ENCODE assay signal across 8 cellular contexts in genomic region chr1:84853743-84854721, GRCh38. TPM values are rescaled to one million over a fixed set of nuclear protein-coding genes. Genes with fewer than 3 reads are reported as not detected.
DNase-seq lines count a peak whose midpoint lies in the region; ATAC-seq, FAIRE-seq and TF ChIP-seq lines count a peak whose summit lies in the region.

No MANE protein-coding gene starts in this region.

- no peaks in the 10 kb centered on the region for H3K36me3 ChIP-seq in A673 (ENCODE audit: insufficient read depth, low read length, poor library complexity, severe bottlenecking)
- H3K36me3 ChIP-seq in bronchial epithelial cell (ENCODE audit: control insufficient read depth, insufficient read depth, low read length) = no peaks in the 10 kb centered on the region
- no peaks in the 10 kb centered on the region for H3K36me3 ChIP-seq in pancreas
- H3K36me3 ChIP-seq in vagina = no peaks in the 10 kb centered on the region

- H3K27me3 ChIP-seq in A673 (replicated peaks; ENCODE audit: insufficient read depth, low read depth, low read length, poor library complexity) = no peaks in the 10 kb centered on the region
- H3K27me3 ChIP-seq in bronchial epithelial cell (ENCODE audit: control insufficient read depth, insufficient read depth, low read length) = no peaks in the 10 kb centered on the region
- no peaks in the 10 kb centered on the region for H3K27me3 ChIP-seq in pancreas
- H3K27me3 ChIP-seq in vagina = no peaks in the 10 kb centered on the region

- 77 to 81% methylated on average over 2 of the region's 2 CpGs for WGBS in pancreas, 2 donors

- H3K9me3 ChIP-seq in A673 (ENCODE audit: low read depth, low read length, poor library complexity, severe bottlenecking) = no peaks in the 10 kb centered on the region
- no peaks in the 10 kb centered on the region for H3K9me3 ChIP-seq in pancreas
- H3K9me3 ChIP-seq in vagina = no peaks in the 10 kb centered on the region

- CTCF ChIA-PET in A673 (lab: Charles Lee) = no interaction called here

- H3K27ac ChIP-seq in A673 (ENCODE audit: low read depth, low read length, poor library complexity, severe bottlenecking) (no peak overlapping the region), pancreas (no peak overlapping the region), vagina (no peak overlapping the region)

- DNase-seq in A673 (ENCODE audit: low spot score) = peak; percentile 31
- peak; percentile 75 for DNase-seq in OCI-M1 (lab: John Stamatoyannopoulos, UW)
- peak; percentile 100 for DNase-seq in bronchial epithelial cell (ENCODE audit: low read depth)
- DNase-seq in pancreas = no peak
- DNase-seq in vagina (ENCODE audit: extremely low spot score in 2 of 2) = no peak
- DNase-seq in omental fat pad (ENCODE audit: low spot score) = no peak

- ATAC-seq in GM18519 (IDR thresholded peaks at IDR 0.05; ENCODE audit: low FRiP score, unreplicated experiment) (peak; percentile 97), HG02970 (IDR thresholded peaks at IDR 0.05; ENCODE audit: low FRiP score, unreplicated experiment) (peak; percentile 86), pancreas (peak in 3 of 4 donors; percentile 68 to 83 (median 74)), omental fat pad (ENCODE audit: low FRiP score) (no peak)

- FAIRE-seq in bronchial epithelial cell (lab: Jason Lieb, UNC) (peak; percentile 79), pancreas (lab: Jason Lieb, UNC) (no peak)

- POLR2A ChIA-PET in A673 (lab: Charles Lee; ENCODE audit: low non-redundant PET) = no interaction called here

- H3K4me3 ChIP-seq in A673 (ENCODE audit: low read depth, low read length, poor library complexity, severe bottlenecking) = no peak overlapping the region
- no peak overlapping the region for H3K4me3 ChIP-seq in bronchial epithelial cell (ENCODE audit: low read depth, low read length)
- H3K4me3 ChIP-seq in pancreas = no peak overlapping the region
- no peak overlapping the region for H3K4me3 ChIP-seq in vagina

- TF ChIP-seq CTCF in A673 (conservative IDR thresholded peaks at IDR 0.05; ENCODE audit: low read depth, low read length) = no peak
- no peak for TF ChIP-seq CTCF in bronchial epithelial cell (IDR thresholded peaks at IDR 0.05; ENCODE audit: insufficient read depth, low read length, severe bottlenecking)
- TF ChIP-seq CTCF in pancreas (IDR thresholded peaks at IDR 0.05) = no peak
- no peak for TF ChIP-seq CTCF in vagina (IDR thresholded peaks at IDR 0.05)
- no peak for TF ChIP-seq CTCF in omental fat pad (IDR thresholded peaks at IDR 0.05)

- H3K4me1 ChIP-seq in A673 (ENCODE audit: insufficient read depth, low read length, poor library complexity, severe bottlenecking) (no peaks in the 10 kb centered on the region), pancreas (peaks cover 0 to 9% (median 0%) of the 10 kb centered on the region in 3 donors), vagina (peaks cover 10% of the 10 kb centered on the region)

- TF ChIP-seq POLR2A in vagina (IDR thresholded peaks at IDR 0.05) = no peak

- intact Hi-C loops in A673 (cut with micrococcal nuclease; ENCODE audit: unreplicated experiment) (no loop called here), pancreas (cut with DNase I) (no loop called here), vagina (cut with DNase I) (no loop called here)

- BruUV-seq in A673 (replicated peaks; lab: Mats Ljungman, UMichigan) = no TSS peak

RNA-seq across cellular contexts. Expression of gene LPAR3, which starts 39.0 kb away (rescaled TPM):
- total RNA-seq in A673 (2021) (0.13 TPM in 1 of 2 replicates, not detected in the other), bronchial epithelial cell (37.1 and 104 TPM in 2 replicates), pancreas (10 to 100 TPM in 4 of 6 donors, 1 to 10 TPM in 2; 7.8 to 19.5 (median 12.7) TPM), vagina (18.7 TPM), omental fat pad (under 1 TPM in 1 of 4 donors, not detected in 3; 0.72 TPM)
- 1 to 10 TPM; 1.4 to 2.1 TPM for polyA plus RNA-seq in pancreas

Comparison
In these comparisons a context has a peak if more than half of its experiments do, and no peak if none do; other contexts are left out.
1. DNase-seq: peak in A673 (single experiment), OCI-M1 (single experiment) and bronchial epithelial cell (single experiment); none in pancreas (0 of 6), vagina (0 of 2) and omental fat pad (single experiment).